1 cellular context compared by ENCODE assay signal in the genomic region with DNA sequence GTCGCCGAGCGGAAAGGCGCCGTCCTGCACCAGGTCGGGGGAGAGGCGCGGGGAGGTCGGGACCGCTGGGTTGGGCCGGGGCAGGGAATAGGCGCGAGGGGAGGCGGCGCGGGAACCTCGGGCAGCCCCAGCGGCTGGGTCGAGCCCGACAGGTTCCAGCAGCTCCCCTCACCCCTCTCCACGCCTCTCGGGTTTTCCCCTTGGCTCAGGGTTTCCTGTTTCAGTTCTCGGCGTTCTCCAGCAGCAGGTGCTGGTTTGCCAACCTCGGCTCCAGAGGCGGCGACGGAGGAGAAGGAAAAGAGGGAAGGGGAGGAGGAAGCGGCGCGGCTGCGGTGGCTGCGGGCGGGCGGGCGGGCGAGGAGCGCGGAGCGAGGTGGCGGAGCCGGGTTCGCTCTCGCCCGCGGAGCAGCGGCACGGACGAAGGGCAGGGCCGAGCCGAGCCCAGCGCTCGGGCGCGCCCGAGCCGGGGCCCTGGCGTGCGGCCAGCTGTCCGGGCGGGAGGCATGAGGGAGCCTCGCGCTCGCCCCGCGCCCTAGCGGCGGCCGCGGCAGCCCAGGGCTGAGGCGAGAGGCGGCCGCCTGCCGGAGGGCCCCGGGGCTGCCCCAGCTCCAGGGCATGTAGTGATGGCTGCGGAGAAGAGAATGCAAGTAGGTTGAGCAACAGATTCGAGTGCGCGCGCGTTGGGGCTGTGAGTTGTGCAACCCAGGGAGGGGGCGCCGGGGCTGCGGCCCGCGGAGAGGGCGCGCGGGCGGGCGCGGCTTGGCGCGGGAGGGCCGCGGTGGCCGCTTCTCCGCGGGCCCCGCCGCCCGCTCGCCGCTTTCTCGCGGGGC.
TF ChIP-seq lines count a peak whose summit lies in the region.

A gene (plus strand): TSS at position 816 of the 830 bp plus-strand sequence. CDS start 20 bp downstream, outside the sequence.

TF ChIP-seq in HEK293, 187 proteins besides CTCF, POLR2A, EP300 and RAD21 (continued from another document):
- TF ChIP-seq, protein P1, sequence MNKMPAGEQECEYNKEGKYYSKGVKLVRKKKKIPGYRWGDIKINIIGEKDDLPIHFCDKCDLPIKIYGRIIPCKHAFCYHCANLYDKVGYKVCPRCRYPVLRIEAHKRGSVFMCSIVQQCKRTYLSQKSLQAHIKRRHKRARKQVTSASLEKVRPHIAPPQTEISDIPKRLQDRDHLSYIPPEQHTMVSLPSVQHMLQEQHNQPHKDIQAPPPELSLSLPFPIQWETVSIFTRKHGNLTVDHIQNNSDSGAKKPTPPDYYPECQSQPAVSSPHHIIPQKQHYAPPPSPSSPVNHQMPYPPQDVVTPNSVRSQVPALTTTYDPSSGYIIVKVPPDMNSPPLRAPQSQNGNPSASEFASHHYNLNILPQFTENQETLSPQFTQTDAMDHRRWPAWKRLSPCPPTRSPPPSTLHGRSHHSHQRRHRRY (tag by site-specific recombination; IDR thresholded peaks at IDR 0.05) = no peak
- TF ChIP-seq, protein P2, sequence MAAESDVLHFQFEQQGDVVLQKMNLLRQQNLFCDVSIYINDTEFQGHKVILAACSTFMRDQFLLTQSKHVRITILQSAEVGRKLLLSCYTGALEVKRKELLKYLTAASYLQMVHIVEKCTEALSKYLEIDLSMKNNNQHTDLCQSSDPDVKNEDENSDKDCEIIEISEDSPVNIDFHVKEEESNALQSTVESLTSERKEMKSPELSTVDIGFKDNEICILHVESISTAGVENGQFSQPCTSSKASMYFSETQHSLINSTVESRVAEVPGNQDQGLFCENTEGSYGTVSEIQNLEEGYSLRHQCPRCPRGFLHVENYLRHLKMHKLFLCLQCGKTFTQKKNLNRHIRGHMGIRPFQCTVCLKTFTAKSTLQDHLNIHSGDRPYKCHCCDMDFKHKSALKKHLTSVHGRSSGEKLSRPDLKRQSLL (tag by site-specific recombination; IDR thresholded peaks at IDR 0.05) = peak; percentile 39
- TF ChIP-seq ZNF292 (tag by site-specific recombination; IDR thresholded peaks at IDR 0.05; ENCODE audit: borderline replicate concordance, low read depth) (no peak), ZNF157 (tag by site-specific recombination; IDR thresholded peaks at IDR 0.05) (no peak), YY2 (tag by site-specific recombination; IDR thresholded peaks at IDR 0.05) (no peak), ZNF133 (tag by site-specific recombination; IDR thresholded peaks at IDR 0.05) (no peak), EGR2 (tag by site-specific recombination; IDR thresholded peaks at IDR 0.05; ENCODE audit: low read depth) (no peak), ZNF585B (tag by site-specific recombination; IDR thresholded peaks at IDR 0.05) (no peak), HOXC10 (CRISPR knock-in tag; IDR thresholded peaks at IDR 0.05) (no peak), SP7 (tag by site-specific recombination; IDR thresholded peaks at IDR 0.05) (peak; percentile 12; the same call in 1 of the 2 replicates), ZNF10 (tag by site-specific recombination; IDR thresholded peaks at IDR 0.05) (peak; percentile 62; the same call in 1 of the 2 replicates), ZNF394 (tag by site-specific recombination; IDR thresholded peaks at IDR 0.05; ENCODE audit: borderline replicate concordance) (peak; percentile 23; the same call in 1 of the 2 replicates), ZNF132 (tag by site-specific recombination; IDR thresholded peaks at IDR 0.05; ENCODE audit: borderline replicate concordance) (no peak), SETDB1 (IDR thresholded peaks at IDR 0.05; ENCODE audit: insufficient read length, low read length) (no peak), FEZF1 (tag by site-specific recombination; IDR thresholded peaks at IDR 0.05) (no peak), ZBTB20 (tag by site-specific recombination; IDR thresholded peaks at IDR 0.05) (peak; percentile 76; the same call in 1 of the 2 replicates), KLF1 (tag by site-specific recombination; IDR thresholded peaks at IDR 0.05) (0 out of 2 replicates have a peak, but pooled peaks have one; percentile 12), ZNF350 (tag by site-specific recombination; IDR thresholded peaks at IDR 0.05) (no peak), ZNF514 (tag by site-specific recombination; IDR thresholded peaks at IDR 0.05) (no peak), KLF16 (tag by site-specific recombination; IDR thresholded peaks at IDR 0.05) (0 out of 2 replicates have a peak, but pooled peaks have one; percentile 52), ZNF391 (tag by site-specific recombination; IDR thresholded peaks at IDR 0.05; ENCODE audit: borderline replicate concordance, low read depth) (no peak), ZBTB8A (tag by site-specific recombination; IDR thresholded peaks at IDR 0.05) (no peak; the same call in 1 of the 2 replicates), ZNF610 (tag by site-specific recombination; IDR thresholded peaks at IDR 0.05; ENCODE audit: borderline replicate concordance) (no peak), ZNF2 (tag by site-specific recombination; IDR thresholded peaks at IDR 0.05) (0 out of 2 replicates have a peak, but pooled peaks have one; percentile 23), ZNF621 (tag by site-specific recombination; IDR thresholded peaks at IDR 0.05) (no peak), ZNF366 (tag by site-specific recombination; conservative IDR thresholded peaks at IDR 0.05) (no peak), ZNF169 (tag by site-specific recombination; IDR thresholded peaks at IDR 0.05) (no peak), ZBTB1 (tag by site-specific recombination; IDR thresholded peaks at IDR 0.05) (no peak), ZNF843 (tag by site-specific recombination; IDR thresholded peaks at IDR 0.05) (no peak), ZNF214 (tag by site-specific recombination; IDR thresholded peaks at IDR 0.05; ENCODE audit: borderline replicate concordance) (no peak)
- TF ChIP-seq, protein P3, sequence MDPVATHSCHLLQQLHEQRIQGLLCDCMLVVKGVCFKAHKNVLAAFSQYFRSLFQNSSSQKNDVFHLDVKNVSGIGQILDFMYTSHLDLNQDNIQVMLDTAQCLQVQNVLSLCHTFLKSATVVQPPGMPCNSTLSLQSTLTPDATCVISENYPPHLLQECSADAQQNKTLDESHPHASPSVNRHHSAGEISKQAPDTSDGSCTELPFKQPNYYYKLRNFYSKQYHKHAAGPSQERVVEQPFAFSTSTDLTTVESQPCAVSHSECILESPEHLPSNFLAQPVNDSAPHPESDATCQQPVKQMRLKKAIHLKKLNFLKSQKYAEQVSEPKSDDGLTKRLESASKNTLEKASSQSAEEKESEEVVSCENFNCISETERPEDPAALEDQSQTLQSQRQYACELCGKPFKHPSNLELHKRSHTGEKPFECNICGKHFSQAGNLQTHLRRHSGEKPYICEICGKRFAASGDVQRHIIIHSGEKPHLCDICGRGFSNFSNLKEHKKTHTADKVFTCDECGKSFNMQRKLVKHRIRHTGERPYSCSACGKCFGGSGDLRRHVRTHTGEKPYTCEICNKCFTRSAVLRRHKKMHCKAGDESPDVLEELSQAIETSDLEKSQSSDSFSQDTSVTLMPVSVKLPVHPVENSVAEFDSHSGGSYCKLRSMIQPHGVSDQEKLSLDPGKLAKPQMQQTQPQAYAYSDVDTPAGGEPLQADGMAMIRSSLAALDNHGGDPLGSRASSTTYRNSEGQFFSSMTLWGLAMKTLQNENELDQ (tag by site-specific recombination; IDR thresholded peaks at IDR 0.05; ENCODE audit: low read depth) = no peak
- TF ChIP-seq, protein P4, sequence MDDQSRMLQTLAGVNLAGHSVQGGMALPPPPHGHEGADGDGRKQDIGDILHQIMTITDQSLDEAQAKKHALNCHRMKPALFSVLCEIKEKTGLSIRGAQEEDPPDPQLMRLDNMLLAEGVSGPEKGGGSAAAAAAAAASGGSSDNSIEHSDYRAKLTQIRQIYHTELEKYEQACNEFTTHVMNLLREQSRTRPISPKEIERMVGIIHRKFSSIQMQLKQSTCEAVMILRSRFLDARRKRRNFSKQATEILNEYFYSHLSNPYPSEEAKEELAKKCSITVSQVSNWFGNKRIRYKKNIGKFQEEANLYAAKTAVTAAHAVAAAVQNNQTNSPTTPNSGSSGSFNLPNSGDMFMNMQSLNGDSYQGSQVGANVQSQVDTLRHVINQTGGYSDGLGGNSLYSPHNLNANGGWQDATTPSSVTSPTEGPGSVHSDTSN (CRISPR knock-in tag; IDR thresholded peaks at IDR 0.05) = 0 out of 2 replicates have a peak, but pooled peaks have one; percentile 32
- TF ChIP-seq, protein P5, sequence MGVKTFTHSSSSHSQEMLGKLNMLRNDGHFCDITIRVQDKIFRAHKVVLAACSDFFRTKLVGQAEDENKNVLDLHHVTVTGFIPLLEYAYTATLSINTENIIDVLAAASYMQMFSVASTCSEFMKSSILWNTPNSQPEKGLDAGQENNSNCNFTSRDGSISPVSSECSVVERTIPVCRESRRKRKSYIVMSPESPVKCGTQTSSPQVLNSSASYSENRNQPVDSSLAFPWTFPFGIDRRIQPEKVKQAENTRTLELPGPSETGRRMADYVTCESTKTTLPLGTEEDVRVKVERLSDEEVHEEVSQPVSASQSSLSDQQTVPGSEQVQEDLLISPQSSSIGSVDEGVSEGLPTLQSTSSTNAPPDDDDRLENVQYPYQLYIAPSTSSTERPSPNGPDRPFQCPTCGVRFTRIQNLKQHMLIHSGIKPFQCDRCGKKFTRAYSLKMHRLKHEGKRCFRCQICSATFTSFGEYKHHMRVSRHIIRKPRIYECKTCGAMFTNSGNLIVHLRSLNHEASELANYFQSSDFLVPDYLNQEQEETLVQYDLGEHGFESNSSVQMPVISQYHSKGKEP (tag by site-specific recombination; IDR thresholded peaks at IDR 0.05) = no peak
- TF ChIP-seq, protein P6, sequence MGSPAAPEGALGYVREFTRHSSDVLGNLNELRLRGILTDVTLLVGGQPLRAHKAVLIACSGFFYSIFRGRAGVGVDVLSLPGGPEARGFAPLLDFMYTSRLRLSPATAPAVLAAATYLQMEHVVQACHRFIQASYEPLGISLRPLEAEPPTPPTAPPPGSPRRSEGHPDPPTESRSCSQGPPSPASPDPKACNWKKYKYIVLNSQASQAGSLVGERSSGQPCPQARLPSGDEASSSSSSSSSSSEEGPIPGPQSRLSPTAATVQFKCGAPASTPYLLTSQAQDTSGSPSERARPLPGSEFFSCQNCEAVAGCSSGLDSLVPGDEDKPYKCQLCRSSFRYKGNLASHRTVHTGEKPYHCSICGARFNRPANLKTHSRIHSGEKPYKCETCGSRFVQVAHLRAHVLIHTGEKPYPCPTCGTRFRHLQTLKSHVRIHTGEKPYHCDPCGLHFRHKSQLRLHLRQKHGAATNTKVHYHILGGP (tag by site-specific recombination; IDR thresholded peaks at IDR 0.05) = no peak
- TF ChIP-seq, protein P7, sequence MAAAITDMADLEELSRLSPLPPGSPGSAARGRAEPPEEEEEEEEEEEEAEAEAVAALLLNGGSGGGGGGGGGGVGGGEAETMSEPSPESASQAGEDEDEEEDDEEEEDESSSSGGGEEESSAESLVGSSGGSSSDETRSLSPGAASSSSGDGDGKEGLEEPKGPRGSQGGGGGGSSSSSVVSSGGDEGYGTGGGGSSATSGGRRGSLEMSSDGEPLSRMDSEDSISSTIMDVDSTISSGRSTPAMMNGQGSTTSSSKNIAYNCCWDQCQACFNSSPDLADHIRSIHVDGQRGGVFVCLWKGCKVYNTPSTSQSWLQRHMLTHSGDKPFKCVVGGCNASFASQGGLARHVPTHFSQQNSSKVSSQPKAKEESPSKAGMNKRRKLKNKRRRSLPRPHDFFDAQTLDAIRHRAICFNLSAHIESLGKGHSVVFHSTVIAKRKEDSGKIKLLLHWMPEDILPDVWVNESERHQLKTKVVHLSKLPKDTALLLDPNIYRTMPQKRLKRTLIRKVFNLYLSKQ (tag by site-specific recombination; IDR thresholded peaks at IDR 0.05; ENCODE audit: borderline replicate concordance) = no peak
- TF ChIP-seq, protein P8, sequence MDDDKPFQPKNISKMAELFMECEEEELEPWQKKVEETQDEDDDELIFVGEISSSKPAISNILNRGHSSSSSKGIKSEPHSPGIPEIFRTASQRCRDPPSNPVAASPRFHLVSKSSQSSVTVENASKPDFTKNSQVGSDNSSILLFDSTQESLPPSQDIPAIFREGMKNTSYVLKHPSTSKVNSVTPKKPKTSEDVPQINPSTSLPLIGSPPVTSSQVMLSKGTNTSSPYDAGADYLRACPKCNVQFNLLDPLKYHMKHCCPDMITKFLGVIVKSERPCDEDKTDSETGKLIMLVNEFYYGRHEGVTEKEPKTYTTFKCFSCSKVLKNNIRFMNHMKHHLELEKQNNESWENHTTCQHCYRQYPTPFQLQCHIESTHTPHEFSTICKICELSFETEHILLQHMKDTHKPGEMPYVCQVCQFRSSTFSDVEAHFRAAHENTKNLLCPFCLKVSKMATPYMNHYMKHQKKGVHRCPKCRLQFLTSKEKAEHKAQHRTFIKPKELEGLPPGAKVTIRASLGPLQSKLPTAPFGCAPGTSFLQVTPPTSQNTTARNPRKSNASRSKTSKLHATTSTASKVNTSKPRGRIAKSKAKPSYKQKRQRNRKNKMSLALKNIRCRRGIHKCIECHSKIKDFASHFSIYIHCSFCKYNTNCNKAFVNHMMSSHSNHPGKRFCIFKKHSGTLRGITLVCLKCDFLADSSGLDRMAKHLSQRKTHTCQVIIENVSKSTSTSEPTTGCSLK (tag by site-specific recombination; IDR thresholded peaks at IDR 0.05) = no peak
- TF ChIP-seq, protein P9, sequence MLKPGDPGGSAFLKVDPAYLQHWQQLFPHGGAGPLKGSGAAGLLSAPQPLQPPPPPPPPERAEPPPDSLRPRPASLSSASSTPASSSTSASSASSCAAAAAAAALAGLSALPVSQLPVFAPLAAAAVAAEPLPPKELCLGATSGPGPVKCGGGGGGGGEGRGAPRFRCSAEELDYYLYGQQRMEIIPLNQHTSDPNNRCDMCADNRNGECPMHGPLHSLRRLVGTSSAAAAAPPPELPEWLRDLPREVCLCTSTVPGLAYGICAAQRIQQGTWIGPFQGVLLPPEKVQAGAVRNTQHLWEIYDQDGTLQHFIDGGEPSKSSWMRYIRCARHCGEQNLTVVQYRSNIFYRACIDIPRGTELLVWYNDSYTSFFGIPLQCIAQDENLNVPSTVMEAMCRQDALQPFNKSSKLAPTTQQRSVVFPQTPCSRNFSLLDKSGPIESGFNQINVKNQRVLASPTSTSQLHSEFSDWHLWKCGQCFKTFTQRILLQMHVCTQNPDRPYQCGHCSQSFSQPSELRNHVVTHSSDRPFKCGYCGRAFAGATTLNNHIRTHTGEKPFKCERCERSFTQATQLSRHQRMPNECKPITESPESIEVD (tag by site-specific recombination; IDR thresholded peaks at IDR 0.05) = no peak
- TF ChIP-seq, protein P10, sequence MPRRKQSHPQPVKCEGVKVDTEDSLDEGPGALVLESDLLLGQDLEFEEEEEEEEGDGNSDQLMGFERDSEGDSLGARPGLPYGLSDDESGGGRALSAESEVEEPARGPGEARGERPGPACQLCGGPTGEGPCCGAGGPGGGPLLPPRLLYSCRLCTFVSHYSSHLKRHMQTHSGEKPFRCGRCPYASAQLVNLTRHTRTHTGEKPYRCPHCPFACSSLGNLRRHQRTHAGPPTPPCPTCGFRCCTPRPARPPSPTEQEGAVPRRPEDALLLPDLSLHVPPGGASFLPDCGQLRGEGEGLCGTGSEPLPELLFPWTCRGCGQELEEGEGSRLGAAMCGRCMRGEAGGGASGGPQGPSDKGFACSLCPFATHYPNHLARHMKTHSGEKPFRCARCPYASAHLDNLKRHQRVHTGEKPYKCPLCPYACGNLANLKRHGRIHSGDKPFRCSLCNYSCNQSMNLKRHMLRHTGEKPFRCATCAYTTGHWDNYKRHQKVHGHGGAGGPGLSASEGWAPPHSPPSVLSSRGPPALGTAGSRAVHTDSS (tag by site-specific recombination; IDR thresholded peaks at IDR 0.05) = 0 out of 2 replicates have a peak, but pooled peaks have one; percentile 3
- TF ChIP-seq, protein P11, sequence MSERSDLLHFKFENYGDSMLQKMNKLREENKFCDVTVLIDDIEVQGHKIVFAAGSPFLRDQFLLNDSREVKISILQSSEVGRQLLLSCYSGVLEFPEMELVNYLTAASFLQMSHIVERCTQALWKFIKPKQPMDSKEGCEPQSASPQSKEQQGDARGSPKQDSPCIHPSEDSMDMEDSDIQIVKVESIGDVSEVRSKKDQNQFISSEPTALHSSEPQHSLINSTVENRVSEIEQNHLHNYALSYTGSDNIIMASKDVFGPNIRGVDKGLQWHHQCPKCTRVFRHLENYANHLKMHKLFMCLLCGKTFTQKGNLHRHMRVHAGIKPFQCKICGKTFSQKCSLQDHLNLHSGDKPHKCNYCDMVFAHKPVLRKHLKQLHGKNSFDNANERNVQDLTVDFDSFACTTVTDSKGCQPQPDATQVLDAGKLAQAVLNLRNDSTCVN (tag by site-specific recombination; optimal IDR thresholded peaks at IDR 0.05) = peak; percentile 71
